ENCODE assay signal across 8 cellular contexts in the genomic region with DNA sequence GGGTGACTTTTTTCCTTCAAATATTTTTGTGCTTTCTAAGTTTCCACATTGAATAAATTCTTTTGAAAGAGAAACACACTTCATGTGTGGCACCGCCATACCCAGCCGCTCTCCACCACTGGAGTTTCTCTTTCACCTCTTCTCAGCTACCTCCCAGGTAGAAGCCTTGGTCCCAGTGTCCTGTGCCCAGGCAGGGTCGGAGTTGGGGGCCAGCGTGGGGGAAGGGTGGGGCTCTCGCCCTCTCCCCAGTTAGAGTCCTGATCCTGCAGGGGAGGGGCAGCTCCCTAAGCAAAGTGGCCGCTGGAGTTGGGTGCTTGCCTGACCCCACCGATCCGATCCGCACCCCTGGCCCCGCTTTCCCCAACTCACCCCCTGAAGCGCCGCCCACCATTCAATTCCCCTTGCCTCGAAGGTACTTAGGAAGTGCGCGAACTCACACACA. TPM values are rescaled to one million over a fixed set of nuclear protein-coding genes. Genes with fewer than 3 reads are reported as not detected.
DNase-seq lines count a peak whose midpoint lies in the region; ATAC-seq, FAIRE-seq and TF ChIP-seq lines count a peak whose summit lies in the region.

No MANE protein-coding gene starts in this region.

- H3K4me1 ChIP-seq in HepG2 (ENCODE audit: insufficient read depth, low read length) = peaks cover 75% of the 10 kb centered on the region
- H3K4me1 ChIP-seq in thymus (ENCODE audit: control insufficient read depth, insufficient read depth, low read length) = peaks cover 6% of the 10 kb centered on the region

- peaks cover 46% of the 10 kb centered on the region for H3K27me3 Mint-ChIP-seq in activated CD4-positive, alpha-beta T cell treated with anti-CD3 and anti-CD28 coated beads, Interleukin-2, amount 10 ng/mL, durations not matched to agents 24 days and 14 days

- FAIRE-seq in HepG2 (lab: Jason Lieb, UNC) = no peak

- TF ChIP-seq CTCF in HepG2 (CRISPR knock-in tag; IDR thresholded peaks at IDR 0.05) = no peak

- H3K27ac ChIP-seq in angular gyrus (ENCODE audit: low read depth, low read length) = peak overlapping the region; percentile 94
- peak overlapping the region; percentile 10 for H3K27ac ChIP-seq in HepG2 (ENCODE audit: extremely low read length, insufficient read depth, low read length)
- no peak overlapping the region for H3K27ac ChIP-seq in thymus (ENCODE audit: low read depth)

- H3K4me2 ChIP-seq in HepG2 (ENCODE audit: low read depth, low read length) = peak overlapping the region; percentile 86

- no peak for TF ChIP-seq EP300 in HepG2 (IDR thresholded peaks at IDR 0.05; ENCODE audit: low read depth in 2 of 2, low read length in 2 of 2)
- no peak for TF ChIP-seq EP300 in HepG2 (CRISPR knock-in tag; IDR thresholded peaks at IDR 0.05; ENCODE audit: borderline replicate concordance)

- BruUV-seq in HepG2 (replicated peaks; lab: Mats Ljungman, UMichigan) = no TSS peak

- H3K79me2 ChIP-seq in HepG2 (ENCODE audit: insufficient read depth, low read length) = peaks cover 7% of the 10 kb centered on the region

- in situ Hi-C loops in HepG2 (cut with HindIII; ENCODE audit: extremely low pct_ligation_motif_present, low pct_unique_long_range_greater_than_20kb) = no loop called here

- no peaks in the 10 kb centered on the region; the same call in 1 of the 2 replicates for H4K20me1 ChIP-seq in HepG2 (ENCODE audit: insufficient read depth, low read length)

- POLR2A ChIA-PET in HepG2 (lab: Yijun Ruan, JAX) = interaction anchor here (1.1 to 2.5 kb wide), 4 partner anchors 18 to 43 kb away, joined by 3 to 13 read pairs (median 4); no protein-coding TSS in a partner anchor

- WGBS in HepG2 (ENCODE audit: low lambda C conversion rate) = 11% methylated on average over 7 of the region's 15 CpGs
- WGBS in thymus = 14% methylated on average over 15 of the region's 15 CpGs

- no peak overlapping the region for H3K27ac Mint-ChIP-seq in activated CD4-positive, alpha-beta T cell treated with anti-CD3 and anti-CD28 coated beads, Interleukin-2, amount 10 ng/mL, durations not matched to agents 24 days and 14 days

- H3K27me3 ChIP-seq in HepG2 (ENCODE audit: control insufficient read depth in 1 of 2, insufficient read depth in 2 of 2, low read length in 2 of 2) = peaks cover 2 to 13% of the 10 kb centered on the region in 2 experiments; a peak in 2 of 5 replicates
- H3K27me3 ChIP-seq in thymus (ENCODE audit: control insufficient read depth, insufficient read depth) = peaks cover 6% of the 10 kb centered on the region

- TF ChIP-seq POLR2A in HepG2 (IDR thresholded peaks at IDR 0.05; ENCODE audit: insufficient read depth in 1 of 2, low read depth in 2 of 2, low read length in 2 of 2) = no peak

- peak overlapping the region; percentile 76 for H3K4me3 Mint-ChIP-seq in activated CD4-positive, alpha-beta T cell treated with anti-CD3 and anti-CD28 coated beads, Interleukin-2, amount 10 ng/mL, durations not matched to agents 24 days and 14 days

- peaks cover 16% of the 10 kb centered on the region for H3K4me1 Mint-ChIP-seq in activated CD4-positive, alpha-beta T cell treated with anti-CD3 and anti-CD28 coated beads, Interleukin-2, amount 10 ng/mL, durations not matched to agents 24 days and 14 days

- H3K9ac ChIP-seq in HepG2 (ENCODE audit: insufficient read depth, low read depth, low read length) = peak overlapping the region; percentile 68; the same call in 1 of the 2 replicates

- H3K36me3 ChIP-seq in HepG2 (replicated peaks in 1 of 2; ENCODE audit: control insufficient read depth in 1 of 2, insufficient read depth in 2 of 2, low read length in 2 of 2) = no peaks in the 10 kb centered on the region
- no peaks in the 10 kb centered on the region for H3K36me3 ChIP-seq in thymus (ENCODE audit: control insufficient read depth, insufficient read depth)

- CTCF ChIA-PET in HepG2 (lab: Yijun Ruan, JAX; ENCODE audit: low intra/inter-chr PET ratio, low total read pairs) = no interaction called here

- no peaks in the 10 kb centered on the region for H3K36me3 Mint-ChIP-seq in activated CD4-positive, alpha-beta T cell treated with anti-CD3 and anti-CD28 coated beads, Interleukin-2, amount 10 ng/mL, durations not matched to agents 24 days and 14 days (ENCODE audit: low read depth)

- intact Hi-C loops in activated CD4-positive, alpha-beta T cell treated with anti-CD3 and anti-CD28 coated beads, Interleukin-2, amount 10 ng/mL, durations not matched to agents 24 days and 14 days (cut with micrococcal nuclease) = no loop called here
- intact Hi-C loops in HepG2 (cut with micrococcal nuclease; ENCODE audit: unreplicated experiment) = loop anchor here (5.0 kb wide), 1 partner anchor 52 kb away; no protein-coding TSS in a partner anchor

- H3K9me3 Mint-ChIP-seq in activated CD4-positive, alpha-beta T cell treated with anti-CD3 and anti-CD28 coated beads, Interleukin-2, amount 10 ng/mL, durations not matched to agents 24 days and 14 days = no peaks in the 10 kb centered on the region

- TF ChIP-seq RAD21 in HepG2 (CRISPR knock-in tag; IDR thresholded peaks at IDR 0.05) = no peak

- H3K4me3 ChIP-seq in HepG2 (replicated peaks in 1 of 3; ENCODE audit: insufficient read depth in 1 of 3, low read depth in 2 of 3, low read length in 3 of 3) = peak overlapping the region; percentile 69 to 95 (median 86)
- H3K4me3 ChIP-seq in thymus (ENCODE audit: low read length) = peak overlapping the region; percentile 68

- no peak for ATAC-seq in HepG2
- no peak for ATAC-seq in GM21526 (IDR thresholded peaks at IDR 0.05; ENCODE audit: low FRiP score, unreplicated experiment)

- H3K9me3 ChIP-seq in HepG2 (ENCODE audit: low read length) (no peaks in the 10 kb centered on the region), thymus (ENCODE audit: control insufficient read depth) (no peaks in the 10 kb centered on the region)

- no peak overlapping the region for H2AFZ ChIP-seq in HepG2 (ENCODE audit: low read length)

- DNase-seq in activated CD4-positive, alpha-beta T cell treated with anti-CD3 and anti-CD28 coated beads, Interleukin-2, amount 10 ng/mL, durations not matched to agents 24 days and 14 days = no peak
- no peak for DNase-seq in activated CD4-positive, alpha-beta T cell treated with anti-CD3 and anti-CD28 coated beads, Interleukin-2, amount 50 U/mL, for 4 hours
- DNase-seq in HepG2 (ENCODE audit: low spot score) (no peak), A172 (ENCODE audit: low spot score) (no peak), SIG-M5 (lab: John Stamatoyannopoulos, UW) (no peak)

TF ChIP-seq in HepG2, 621 proteins besides CTCF, POLR2A, EP300 and RAD21 (continues in another document):
- TF ChIP-seq TAF1 (CRISPR knock-in tag; IDR thresholded peaks at IDR 0.05) (peak; percentile 11; the same call in 1 of the 2 replicates), ZNF839 (CRISPR knock-in tag; IDR thresholded peaks at IDR 0.05; ENCODE audit: borderline replicate concordance) (peak; percentile 72; the same call in 1 of the 2 replicates), SMARCC2 (IDR thresholded peaks at IDR 0.05) (no peak), PAX8 (CRISPR knock-in tag; IDR thresholded peaks at IDR 0.05; ENCODE audit: borderline replicate concordance) (no peak), PHF21A (CRISPR knock-in tag; IDR thresholded peaks at IDR 0.05) (no peak), MLLT10 (CRISPR knock-in tag; IDR thresholded peaks at IDR 0.05) (no peak), PCBP2 (optimal IDR thresholded peaks at IDR 0.05; ENCODE audit: low read depth, low read length, poor library complexity, severe bottlenecking) (no peak), ZNF136 (CRISPR knock-in tag; IDR thresholded peaks at IDR 0.05; ENCODE audit: low read depth) (no peak), ELF1 (CRISPR knock-in tag; IDR thresholded peaks at IDR 0.05) (0 out of 2 replicates have a peak, but pooled peaks have one; percentile 6)
- TF ChIP-seq, protein P1, sequence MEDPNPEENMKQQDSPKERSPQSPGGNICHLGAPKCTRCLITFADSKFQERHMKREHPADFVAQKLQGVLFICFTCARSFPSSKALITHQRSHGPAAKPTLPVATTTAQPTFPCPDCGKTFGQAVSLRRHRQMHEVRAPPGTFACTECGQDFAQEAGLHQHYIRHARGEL (CRISPR knock-in tag; IDR thresholded peaks at IDR 0.05) = no peak
- TF ChIP-seq, protein P2, sequence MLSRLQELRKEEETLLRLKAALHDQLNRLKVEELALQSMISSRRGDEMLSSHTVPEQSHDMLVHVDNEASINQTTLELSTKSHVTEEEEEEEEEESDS (CRISPR knock-in tag; IDR thresholded peaks at IDR 0.05; ENCODE audit: borderline replicate concordance) = no peak

RNA-seq across cellular contexts. Expression of a gene that starts 0.8 kb away (rescaled TPM):
- 1.0 and 1.1 TPM in 2 replicates for total RNA-seq in activated CD4-positive, alpha-beta T cell treated with anti-CD3 and anti-CD28 coated beads, Interleukin-2, amount 10 ng/mL, durations not matched to agents 24 days and 14 days
- total RNA-seq in HepG2 (2016; rRNA removed; fragmentation: Illumina TruSeq; extraction: Trizol) = 15.1 and 16.2 TPM in 2 replicates
- 4.4 and 5.9 TPM in 2 replicates for total RNA-seq in HepG2 (2016; cell fraction: cytosol; rRNA removed; fragmentation: Illumina TruSeq; extraction: Trizol; ENCODE audit: low read depth)
- total RNA-seq in HepG2 (2016; cell fraction: insoluble cytoplasmic fraction; rRNA removed; fragmentation: Illumina TruSeq; extraction: Trizol) = 13.1 and 14.8 TPM in 2 replicates
- 8.6 and 9.0 TPM in 2 replicates for total RNA-seq in HepG2 (2016; cell fraction: membrane; rRNA removed; fragmentation: Illumina TruSeq; extraction: Trizol)
- total RNA-seq in HepG2 (2016; cell fraction: nucleus; rRNA removed; fragmentation: Illumina TruSeq; extraction: Trizol) = 21.4 and 22.0 TPM in 2 replicates
- polyA plus RNA-seq in HepG2 (2011; rRNA removed) (16.4 and 16.7 TPM in 2 replicates), thymus (1.9 TPM)
- 5.7 and 6.9 TPM in 2 replicates for polyA plus RNA-seq in HepG2 (2011; cell fraction: cytosol; rRNA removed)
- 55.9 and 58.4 TPM in 2 replicates for polyA plus RNA-seq in HepG2 (2011; cell fraction: nucleus; rRNA removed)
- 12.5 and 17.3 TPM in 2 replicates for polyA plus RNA-seq in HepG2 (2012)
- 4.6 and 4.9 TPM in 2 replicates for polyA plus RNA-seq in HepG2 (2016; cell fraction: cytosol; fragmentation: Illumina TruSeq; extraction: Trizol; ENCODE audit: low read depth)
- polyA plus RNA-seq in HepG2 (2016; cell fraction: insoluble cytoplasmic fraction; fragmentation: Illumina TruSeq; extraction: Trizol; ENCODE audit: low read depth) = 10.5 and 11.4 TPM in 2 replicates
- polyA plus RNA-seq in HepG2 (2016; cell fraction: membrane; fragmentation: Illumina TruSeq; extraction: Trizol; ENCODE audit: low read depth) = 7.1 and 7.5 TPM in 2 replicates
- polyA plus RNA-seq in HepG2 (2016; cell fraction: nucleus; fragmentation: Illumina TruSeq; extraction: Trizol; ENCODE audit: insufficient read depth, low read depth) = 24.4 and 27.2 TPM in 2 replicates
- polyA minus RNA-seq in HepG2 (2011; rRNA and poly(A)+ RNA removed; ENCODE audit: low replicate concordance) = 0.51 and 12.1 TPM in 2 replicates
- polyA minus RNA-seq in HepG2 (2011; cell fraction: cytosol; rRNA and poly(A)+ RNA removed) = 8.5 and 10.6 TPM in 2 replicates
- 45.1 and 53.1 TPM in 2 replicates for polyA minus RNA-seq in HepG2 (2011; cell fraction: nucleus; rRNA and poly(A)+ RNA removed)
- total RNA-seq in A172 (2014; rRNA removed; shearing (Covaris generic)) = 1.5 and 1.8 TPM in 2 replicates
